8 cellular contexts compared by ENCODE assay signal in the genomic region with DNA sequence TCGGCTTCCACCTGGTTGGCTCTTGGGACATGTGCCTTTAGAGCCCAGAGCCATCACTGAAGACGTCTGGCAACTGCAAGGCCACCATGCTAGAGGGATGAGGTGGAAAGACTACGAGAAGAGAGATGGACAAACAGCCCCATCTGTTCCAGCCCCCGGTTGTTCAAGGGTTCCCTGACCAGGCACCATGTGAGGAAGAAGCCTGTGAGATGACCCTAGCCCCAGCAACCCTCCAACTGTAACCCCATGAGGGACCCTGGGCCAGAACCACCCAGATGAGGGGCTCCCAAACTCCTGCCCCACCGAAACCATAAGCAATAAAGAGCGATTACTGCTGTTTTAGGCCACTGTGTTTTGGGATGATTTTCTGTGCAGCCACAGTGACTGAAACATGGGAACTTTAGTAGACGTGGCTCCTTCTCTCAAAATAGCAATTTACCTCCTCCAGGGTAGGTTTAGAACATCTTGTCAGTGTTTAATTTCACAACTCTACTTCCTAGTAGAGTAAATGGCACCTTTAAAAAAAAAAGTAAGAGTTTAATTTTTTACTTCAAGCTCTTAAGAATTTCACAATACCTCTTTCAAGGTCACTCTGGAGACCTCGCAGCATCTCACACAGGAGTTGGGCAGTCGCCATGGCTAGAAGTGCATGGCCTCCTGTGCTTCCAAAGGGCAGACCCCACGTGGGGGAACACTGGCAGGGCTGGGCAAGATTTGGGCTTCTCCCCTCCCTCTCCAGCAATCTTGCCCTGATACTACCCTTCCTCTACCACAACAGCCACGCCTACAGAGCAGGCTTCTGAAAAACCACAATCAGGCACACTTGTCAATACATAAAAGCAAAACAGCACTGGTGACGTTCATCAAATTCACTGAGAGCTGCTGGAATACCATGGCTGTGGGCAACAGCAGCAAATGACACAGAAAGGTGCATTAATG. TPM values are rescaled to one million over a fixed set of nuclear protein-coding genes. Genes with fewer than 3 reads are reported as not detected.
DNase-seq lines count a peak whose midpoint lies in the region; ATAC-seq and TF ChIP-seq lines count a peak whose summit lies in the region.

No MANE protein-coding gene starts in this region.

- DNase-seq in activated CD4-positive, alpha-beta memory T cell treated with anti-CD3 and anti-CD28 coated beads for 36 hours = peak; percentile 74
- DNase-seq in effector CD8-positive, alpha-beta T cell (lab: John Stamatoyannopoulos, UW) = peak; percentile 37
- peak; percentile 54 for DNase-seq in stimulated activated CD4-positive, alpha-beta T cell treated with anti-CD3 and anti-CD28 coated beads, Interleukin-4, amount 100 ng/mL, for 24 hours
- DNase-seq in erythroblast (lab: John Stamatoyannopoulos, UW) (no peak), NCI-H748 (lab: John Stamatoyannopoulos, UW; ENCODE audit: unreplicated experiment) (no peak), HEK293T (ENCODE audit: extremely low spot score) (no peak)

- H3F3A ChIP-seq in Loucy (ENCODE audit: low read depth) = no peaks in the 10 kb centered on the region

- POLR2A ChIA-PET in activated CD4-positive, alpha-beta memory T cell treated with anti-CD3 and anti-CD28 coated beads for 36 hours (lab: Charles Lee) = interaction anchor here (0.9 kb wide), 1 partner anchor 9 kb away, joined by 4 read pairs; no protein-coding TSS in a partner anchor
- POLR2A ChIA-PET in HEK293T (lab: Yijun Ruan, JAX) = no interaction called here

- CTCF ChIA-PET in activated CD4-positive, alpha-beta memory T cell treated with anti-CD3 and anti-CD28 coated beads for 36 hours (lab: Charles Lee) = interaction anchor here (0.9 to 1.7 kb wide), 4 partner anchors 10 to 44 kb away, joined by 3 to 5 read pairs (median 4); no protein-coding TSS in a partner anchor
- CTCF ChIA-PET in HEK293T (lab: Yijun Ruan, JAX) = no interaction called here

- ATAC-seq in HG03521 (IDR thresholded peaks at IDR 0.05; ENCODE audit: unreplicated experiment) = no peak

- no peak for TF ChIP-seq POLR2A in erythroblast (IDR thresholded peaks at IDR 0.05; ENCODE audit: low read length)

- H3K9me2 ChIP-seq in Loucy (replicated peaks; ENCODE audit: low read depth, low read length) = no peaks in the 10 kb centered on the region

- H3K4me1 ChIP-seq in Loucy (ENCODE audit: insufficient read depth, low read length, poor library complexity, severe bottlenecking) = peaks cover 34% of the 10 kb centered on the region

- peaks cover 10% of the 10 kb centered on the region for H3K27me3 Mint-ChIP-seq in activated CD4-positive, alpha-beta memory T cell treated with anti-CD3 and anti-CD28 coated beads for 36 hours

- no peaks in the 10 kb centered on the region for H3K36me3 ChIP-seq in Loucy (ENCODE audit: insufficient read depth, low read length)

- peak overlapping the region; percentile 14 for H3K27ac Mint-ChIP-seq in activated CD4-positive, alpha-beta memory T cell treated with anti-CD3 and anti-CD28 coated beads for 36 hours

- no peaks in the 10 kb centered on the region for H3K27me3 ChIP-seq in Loucy (ENCODE audit: insufficient read depth, low read length, poor library complexity, severe bottlenecking)

- no peaks in the 10 kb centered on the region for H4K20me1 ChIP-seq in Loucy (ENCODE audit: insufficient read depth, low read length, poor library complexity, severe bottlenecking)

- peak overlapping the region; percentile 68 for H3K4me2 ChIP-seq in Loucy (ENCODE audit: low read depth, low read length, poor library complexity, severe bottlenecking)

- H3K9me3 Mint-ChIP-seq in activated CD4-positive, alpha-beta memory T cell treated with anti-CD3 and anti-CD28 coated beads for 36 hours = no peaks in the 10 kb centered on the region

- TF ChIP-seq CTCF in Loucy (conservative IDR thresholded peaks at IDR 0.05; ENCODE audit: low read length) = no peak

- peak overlapping the region; percentile 39 for H3K4me3 ChIP-seq in Loucy (ENCODE audit: low read length, poor library complexity, severe bottlenecking)

- intact Hi-C loops in activated CD4-positive, alpha-beta memory T cell treated with anti-CD3 and anti-CD28 coated beads for 36 hours (cut with micrococcal nuclease) = loop anchor here (1.0 to 10.0 kb wide), 8 partner anchors 9 to 1072 kb away; partner anchors contain the start of genes CCNT2, RAB3GAP1 and UBXN4

- H3K9me3 ChIP-seq in Loucy (ENCODE audit: insufficient read depth, low read depth, low read length) = no peaks in the 10 kb centered on the region

- H2AFZ ChIP-seq in Loucy (ENCODE audit: low read length) = no peak overlapping the region

- no peaks in the 10 kb centered on the region for H3K36me3 Mint-ChIP-seq in activated CD4-positive, alpha-beta memory T cell treated with anti-CD3 and anti-CD28 coated beads for 36 hours

- H3K4me1 Mint-ChIP-seq in activated CD4-positive, alpha-beta memory T cell treated with anti-CD3 and anti-CD28 coated beads for 36 hours (ENCODE audit: low read depth) = peaks cover 68% of the 10 kb centered on the region

- no peak overlapping the region for H3K9ac ChIP-seq in Loucy (ENCODE audit: low read depth, low read length, poor library complexity, severe bottlenecking)

- H3K79me2 ChIP-seq in Loucy (ENCODE audit: insufficient read depth, low read length) = no peaks in the 10 kb centered on the region

- H3K4me3 Mint-ChIP-seq in activated CD4-positive, alpha-beta memory T cell treated with anti-CD3 and anti-CD28 coated beads for 36 hours = no peak overlapping the region

TF ChIP-seq in HEK293T, 16 proteins besides CTCF, POLR2A, EP300 and RAD21:
- TF ChIP-seq FOXM1 (IDR thresholded peaks at IDR 0.05; ENCODE audit: borderline replicate concordance) = no peak
- no peak for TF ChIP-seq SUZ12 (IDR thresholded peaks at IDR 0.05)
- TF ChIP-seq L3MBTL2 (conservative IDR thresholded peaks at IDR 0.05) = no peak
- TF ChIP-seq NFRKB (IDR thresholded peaks at IDR 0.05) = no peak
- no peak for TF ChIP-seq SP1 (IDR thresholded peaks at IDR 0.05)
- no peak for TF ChIP-seq FOXK2 (IDR thresholded peaks at IDR 0.05)
- no peak for TF ChIP-seq TARDBP (IDR thresholded peaks at IDR 0.05)
- no peak for TF ChIP-seq ARNT (IDR thresholded peaks at IDR 0.05)
- no peak for TF ChIP-seq LEF1 (IDR thresholded peaks at IDR 0.05; ENCODE audit: borderline replicate concordance)
- no peak for TF ChIP-seq CTBP1 (IDR thresholded peaks at IDR 0.05; ENCODE audit: borderline replicate concordance)
- no peak for TF ChIP-seq HDGF (IDR thresholded peaks at IDR 0.05; ENCODE audit: borderline replicate concordance)
- TF ChIP-seq BHLHE40 (IDR thresholded peaks at IDR 0.05; ENCODE audit: borderline replicate concordance) = no peak
- TF ChIP-seq ZNF384 (IDR thresholded peaks at IDR 0.05) = no peak
- no peak for TF ChIP-seq ELF4 (IDR thresholded peaks at IDR 0.05)
- no peak for TF ChIP-seq FOXA1 (IDR thresholded peaks at IDR 0.05)
- TF ChIP-seq PKNOX1 (IDR thresholded peaks at IDR 0.05) = no peak

RNA-seq across cellular contexts. Expression of gene TMEM163, which starts 48.8 kb away (rescaled TPM):
- total RNA-seq in activated CD4-positive, alpha-beta memory T cell treated with anti-CD3 and anti-CD28 coated beads for 36 hours = under 1 TPM in 1 of 2 experiments, not detected in 1; 0.12 TPM

Comparison
In these comparisons a context has a peak if more than half of its experiments do, and no peak if none do; other contexts are left out.
1. DNase-seq: peak in activated CD4-positive, alpha-beta memory T cell treated with anti-CD3 and anti-CD28 coated beads for 36 hours (single experiment), effector CD8-positive, alpha-beta T cell (single experiment) and stimulated activated CD4-positive, alpha-beta T cell treated with anti-CD3 and anti-CD28 coated beads, Interleukin-4, amount 100 ng/mL, for 24 hours (single experiment); none in erythroblast (0 of 2), NCI-H748 (single experiment) and HEK293T (single experiment).